In the genomic region with DNA sequence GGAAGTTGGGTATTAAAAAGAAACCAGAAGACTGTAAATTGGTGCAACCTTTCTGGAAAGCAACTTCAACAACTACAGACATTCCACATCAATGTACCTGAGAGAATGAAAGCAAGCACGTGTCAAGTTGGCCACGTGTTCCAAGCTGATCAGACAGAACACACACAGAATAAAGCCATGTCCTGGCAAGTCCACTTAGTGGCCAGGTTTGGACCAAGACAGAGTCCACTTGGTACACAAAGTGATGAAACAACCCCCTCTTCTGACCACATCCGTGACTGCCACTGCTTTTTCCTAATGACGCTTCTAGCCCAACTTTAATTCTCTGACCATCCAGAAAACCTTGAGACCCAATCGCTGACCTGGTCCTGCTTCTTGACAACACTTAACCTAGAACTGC, we compare ENCODE assay signal across 8 cellular contexts.
DNase-seq lines count a peak whose midpoint lies in the region; ATAC-seq lines count a peak whose summit lies in the region.

No MANE protein-coding gene starts in this region.

- peak; percentile 34 for ATAC-seq in Right ventricle myocardium superior (ENCODE audit: poor library complexity)

- DNase-seq in NCI-H2196 (lab: John Stamatoyannopoulos, UW; ENCODE audit: unreplicated experiment) (peak; percentile 39), NCI-H2196 treated with DMSO at 0.1 percent for 48 hours (lab: John Stamatoyannopoulos, UW; ENCODE audit: unreplicated experiment) (no peak), SHP77 treated with DMSO at 0.1 percent for 48 hours (lab: John Stamatoyannopoulos, UW) (peak; percentile 5), Right ventricle myocardium superior (no peak), smooth muscle cell of the brain vasculature (ENCODE audit: low read depth, low spot score) (peak; percentile 32), anterior cingulate cortex (lab: John Stamatoyannopoulos, UW) (no peak), NCI-H1694 (lab: John Stamatoyannopoulos, UW) (no peak)
- DNase-seq in stimulated activated CD4-positive, alpha-beta T cell treated with anti-CD3 and anti-CD28 coated beads, Interleukin-15, amount 100 ng/mL, for 24 hours, result no peak

- intact Hi-C loops in Right ventricle myocardium superior (cut with DNase I), result no loop called here

Comparison
In these comparisons a context has a peak if more than half of its experiments do, and no peak if none do; other contexts are left out.
1. DNase-seq: peak in NCI-H2196 (single experiment), SHP77 treated with DMSO at 0.1 percent for 48 hours (single experiment) and smooth muscle cell of the brain vasculature (single experiment); none in NCI-H2196 treated with DMSO at 0.1 percent for 48 hours (single experiment), Right ventricle myocardium superior (single experiment), stimulated activated CD4-positive, alpha-beta T cell treated with anti-CD3 and anti-CD28 coated beads, Interleukin-15, amount 100 ng/mL, for 24 hours (single experiment), anterior cingulate cortex (0 of 58) and NCI-H1694 (single experiment).